21 cellular contexts compared by ENCODE assay signal in the genomic region with DNA sequence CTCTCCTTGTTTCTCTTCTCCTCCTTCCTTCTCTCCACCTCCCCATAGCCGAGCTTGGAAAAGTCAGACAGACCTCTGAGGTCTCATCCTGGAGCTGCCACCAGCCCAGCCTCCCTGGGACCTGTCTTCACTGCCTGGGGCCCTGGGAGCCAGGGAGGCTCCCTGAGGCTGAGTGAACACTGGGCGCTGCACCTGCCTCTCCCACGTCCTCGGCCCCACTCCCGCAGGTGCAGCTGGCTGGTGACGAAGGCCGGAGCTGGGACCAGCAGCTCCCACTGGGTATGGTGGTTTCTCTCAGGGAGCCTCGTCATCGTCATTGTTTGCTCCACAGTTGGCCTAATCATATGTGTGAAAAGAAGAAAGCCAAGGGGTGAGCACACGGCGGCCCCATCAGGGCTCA. TPM values are rescaled to one million over a fixed set of nuclear protein-coding genes. Genes with fewer than 3 reads are reported as not detected.
A peak's percentile ranks its signal among the peaks of the same experiment; 100 is the strongest.
DNase-seq lines count a peak whose midpoint lies in the region; ATAC-seq and TF ChIP-seq lines count a peak whose summit lies in the region.
"Had no signal": no experiment of that assay in that cellular context is flagged by ENCODE, and none has a peak within 500 bp of the region (broad histone marks: within the 10 kb centered on the region; RNA-seq: fewer than 3 reads in every experiment).

No MANE protein-coding gene starts in this region.

- H3K4me1 Mint-ChIP-seq in T-cell (peaks cover 25 to 33% (median 28%) of the 10 kb centered on the region in 3 donors), immature natural killer cell (peaks cover 14 to 16% of the 10 kb centered on the region in 2 donors)

- POLR2A ChIA-PET in T-cell (lab: Charles Lee) = interaction anchor here in 1 of 2 donors (0.6 kb wide), 1 partner anchor 404 kb away, joined by 8 read pairs; no protein-coding TSS in a partner anchor

- intact Hi-C loops in right cardiac atrium (cut with DNase I) = no loop called here
- intact Hi-C loops in left ventricle myocardium superior (cut with micrococcal nuclease) = no loop called here

- H3K4me1 ChIP-seq in right cardiac atrium (ENCODE audit: control insufficient read depth, insufficient read depth, low read length) (no peaks in the 10 kb centered on the region), smooth muscle cell (ENCODE audit: low read depth) (peaks cover 3% of the 10 kb centered on the region)

- CTCF ChIA-PET in T-cell (lab: Charles Lee) = interaction anchor here in 1 of 2 donors (1.4 to 2.1 kb wide), 2 partner anchors 16 to 24 kb away, joined by 5 to 10 read pairs; no protein-coding TSS in a partner anchor

- H3K36me3 ChIP-seq in smooth muscle cell (ENCODE audit: low read depth) = no peaks in the 10 kb centered on the region
- H3K36me3 ChIP-seq: prostate gland had no signal

- H3K9me3 Mint-ChIP-seq in T-cell (no peaks in the 10 kb centered on the region), immature natural killer cell (no peaks in the 10 kb centered on the region)
- H3K9me3 Mint-ChIP-seq: activated naive CD4-positive, alpha-beta T cell treated with anti-CD3 and anti-CD28 coated beads, Interleukin-2, amount 10 ng/mL, durations not matched to agents 7 days and 5 days; nephron; type B pancreatic cell had no signal

- ATAC-seq in right cardiac atrium (no peak), left ventricle myocardium superior (no peak), T-cell (replicated peaks in 1 of 4) (no peak), HG03139 (IDR thresholded peaks at IDR 0.05; ENCODE audit: unreplicated experiment) (no peak), esophagus mucosa (no peak)

- no peak overlapping the region for H3K27ac ChIP-seq in right cardiac atrium (ENCODE audit: low read length)
- no peak overlapping the region for H3K27ac ChIP-seq in smooth muscle cell (ENCODE audit: low read depth)
- H3K27ac ChIP-seq: prostate gland, stomach had no signal

- H3K79me2 ChIP-seq in smooth muscle cell (ENCODE audit: low read depth) = no peaks in the 10 kb centered on the region

- no peaks in the 10 kb centered on the region for H3K9me3 ChIP-seq in right cardiac atrium (ENCODE audit: control insufficient read depth, low read length)
- no peaks in the 10 kb centered on the region for H3K9me3 ChIP-seq in smooth muscle cell (replicated peaks; ENCODE audit: low read depth)
- H3K9me3 ChIP-seq: prostate gland, stomach had no signal

- H4K20me1 ChIP-seq in smooth muscle cell (ENCODE audit: low read depth) = no peaks in the 10 kb centered on the region

- H3F3A ChIP-seq in smooth muscle cell (ENCODE audit: low read depth) = no peaks in the 10 kb centered on the region

- no peak overlapping the region for H3K4me2 ChIP-seq in smooth muscle cell

- TF ChIP-seq CTCF in smooth muscle cell (IDR thresholded peaks at IDR 0.05; ENCODE audit: borderline replicate concordance, insufficient read depth, poor library complexity, severe bottlenecking) = no peak

- peaks cover 6% of the 10 kb centered on the region for H3K36me3 Mint-ChIP-seq in T-cell
- no peaks in the 10 kb centered on the region for H3K36me3 Mint-ChIP-seq in immature natural killer cell
- H3K36me3 Mint-ChIP-seq: type B pancreatic cell had no signal

- H3K27ac Mint-ChIP-seq in T-cell (peak overlapping the region; percentile 44 to 71), immature natural killer cell (peak overlapping the region in 4 of 6 donors; percentile 10 to 72 (median 52))
- H3K27ac Mint-ChIP-seq: nephron, type B pancreatic cell had no signal

- H3K27me3 ChIP-seq in right cardiac atrium (ENCODE audit: control insufficient read depth, insufficient read depth) (no peaks in the 10 kb centered on the region), smooth muscle cell (ENCODE audit: low read depth) (no peaks in the 10 kb centered on the region)

- H3K27me3 Mint-ChIP-seq in T-cell (no peaks in the 10 kb centered on the region), immature natural killer cell (ENCODE audit: low read depth in 3 of 3) (peaks cover 4 to 5% (median 4%) of the 10 kb centered on the region in 3 donors)
- H3K27me3 Mint-ChIP-seq: activated naive CD4-positive, alpha-beta T cell treated with anti-CD3 and anti-CD28 coated beads, Interleukin-2, amount 10 ng/mL, durations not matched to agents 7 days and 5 days; type B pancreatic cell had no signal

- DNase-seq in right cardiac atrium (peak; percentile 8 to 41 (median 11)), left ventricle myocardium superior (no peak), T-cell (no peak), immature natural killer cell (no peak), smooth muscle cell (lab: John Stamatoyannopoulos, UW; ENCODE audit: unreplicated experiment) (no peak)
- DNase-seq: activated CD4-positive, alpha-beta T cell treated with anti-CD3 and anti-CD28 coated beads for 1 hour; activated CD8-positive, alpha-beta memory T cell treated with anti-CD3 and anti-CD28 coated beads, Interleukin-2, amount 50 U/mL, for 4 hours; EL; mesendoderm; NCI-H1092; NCI-H2107; NCI-H524 treated with DMSO at 0.1 percent for 48 hours; stomach had no signal

- H3K4me3 ChIP-seq in right cardiac atrium (ENCODE audit: low read length) (no peak overlapping the region), smooth muscle cell (no peak overlapping the region)
- H3K4me3 ChIP-seq: prostate gland, stomach had no signal

- H2AFZ ChIP-seq in smooth muscle cell (ENCODE audit: low read depth) = no peak overlapping the region

- H3K9ac ChIP-seq in smooth muscle cell (ENCODE audit: low read depth) = no peak overlapping the region

- WGBS in right cardiac atrium = 89% methylated on average over 11 of the region's 11 CpGs
- WGBS in smooth muscle cell (ENCODE audit: low lambda C conversion rate) = 90% methylated on average over 11 of the region's 11 CpGs

- H3K4me3 Mint-ChIP-seq in T-cell (peak overlapping the region in 1 of 3 donors; percentile 9), immature natural killer cell (no peak overlapping the region)
- H3K4me3 Mint-ChIP-seq: activated naive CD4-positive, alpha-beta T cell treated with anti-CD3 and anti-CD28 coated beads, Interleukin-2, amount 10 ng/mL, durations not matched to agents 7 days and 5 days; type B pancreatic cell had no signal

RNA-seq across cellular contexts. Expression of gene TNFRSF14, which starts 5.3 kb away (rescaled TPM):
- total RNA-seq in right cardiac atrium (10 to 100 TPM; 17.6 to 25.5 (median 21.8) TPM), left ventricle myocardium superior (16.0 TPM), T-cell (100 to 1,000 TPM; 163 to 214 (median 211) TPM), smooth muscle cell (0.40 TPM in 1 of 2 replicates, not detected in the other), esophagus mucosa (12.0 TPM)
- polyA plus RNA-seq in right cardiac atrium (27.6 TPM), immature natural killer cell (10 to 100 TPM; 62.5 to 75.1 (median 63.8) TPM), smooth muscle cell (not detected in 2 replicates)

RNA-seq across cellular contexts. Expression of gene PRXL2B, which starts 25.1 kb away (rescaled TPM):
- total RNA-seq in right cardiac atrium = 10 to 100 TPM in 2 of 4 donors, 1 to 10 TPM in 2; 8.0 to 11.8 (median 10.4) TPM
- 9.3 TPM for polyA plus RNA-seq in right cardiac atrium
- total RNA-seq in left ventricle myocardium superior = 11.2 TPM
- total RNA-seq in T-cell = 10 to 100 TPM; 17.3 to 37.6 (median 35.3) TPM
- polyA plus RNA-seq in immature natural killer cell = 10 to 100 TPM; 10.0 to 17.1 (median 13.6) TPM
- total RNA-seq in smooth muscle cell = 16.1 and 27.4 TPM in 2 replicates
- polyA plus RNA-seq in smooth muscle cell = 18.4 and 26.6 TPM in 2 replicates
- 12.7 TPM for total RNA-seq in esophagus mucosa

RNA-seq across cellular contexts. Expression of gene HES5, which starts 31.4 kb away (rescaled TPM):
- total RNA-seq in right cardiac atrium (1 to 10 TPM in 2 of 4 donors, under 1 TPM in 2; 0.61 to 1.8 (median 1.2) TPM), left ventricle myocardium superior (1.7 TPM), T-cell (not detected), smooth muscle cell (1.6 TPM in 1 of 2 replicates, not detected in the other), esophagus mucosa (1.3 TPM)
- polyA plus RNA-seq in right cardiac atrium (0.52 TPM), immature natural killer cell (not detected), smooth muscle cell (1.3 and 1.7 TPM in 2 replicates)
- total RNA-seq: fibroblast of lung, glomerular endothelial cell had no signal
- polyA plus RNA-seq: fibroblast of lung had no signal

RNA-seq across cellular contexts. Expression of gene PANK4, which starts 35.0 kb away (rescaled TPM):
- total RNA-seq in right cardiac atrium = 10 to 100 TPM; 35.2 to 51.3 (median 45.1) TPM
- polyA plus RNA-seq in right cardiac atrium = 38.7 TPM
- total RNA-seq in left ventricle myocardium superior = 50.2 TPM
- 100 to 1,000 TPM in 3 of 5 donors, 10 to 100 TPM in 2; 51.0 to 128 (median 119) TPM for total RNA-seq in T-cell
- polyA plus RNA-seq in immature natural killer cell = 10 to 100 TPM in 1 of 3 donors, 1 to 10 TPM in 2; 9.1 to 23.3 (median 9.8) TPM
- total RNA-seq in smooth muscle cell = 27.2 and 28.7 TPM in 2 replicates
- 28.4 and 28.5 TPM in 2 replicates for polyA plus RNA-seq in smooth muscle cell
- 10.1 TPM for total RNA-seq in esophagus mucosa

Comparison
In these comparisons a context has a peak if more than half of its experiments do, and no peak if none do; other contexts are left out.
1. DNase-seq: peak in right cardiac atrium (3 of 3); none in left ventricle myocardium superior (single experiment), T-cell (0 of 34), immature natural killer cell (0 of 3) and smooth muscle cell (single experiment).